In the genomic region with DNA sequence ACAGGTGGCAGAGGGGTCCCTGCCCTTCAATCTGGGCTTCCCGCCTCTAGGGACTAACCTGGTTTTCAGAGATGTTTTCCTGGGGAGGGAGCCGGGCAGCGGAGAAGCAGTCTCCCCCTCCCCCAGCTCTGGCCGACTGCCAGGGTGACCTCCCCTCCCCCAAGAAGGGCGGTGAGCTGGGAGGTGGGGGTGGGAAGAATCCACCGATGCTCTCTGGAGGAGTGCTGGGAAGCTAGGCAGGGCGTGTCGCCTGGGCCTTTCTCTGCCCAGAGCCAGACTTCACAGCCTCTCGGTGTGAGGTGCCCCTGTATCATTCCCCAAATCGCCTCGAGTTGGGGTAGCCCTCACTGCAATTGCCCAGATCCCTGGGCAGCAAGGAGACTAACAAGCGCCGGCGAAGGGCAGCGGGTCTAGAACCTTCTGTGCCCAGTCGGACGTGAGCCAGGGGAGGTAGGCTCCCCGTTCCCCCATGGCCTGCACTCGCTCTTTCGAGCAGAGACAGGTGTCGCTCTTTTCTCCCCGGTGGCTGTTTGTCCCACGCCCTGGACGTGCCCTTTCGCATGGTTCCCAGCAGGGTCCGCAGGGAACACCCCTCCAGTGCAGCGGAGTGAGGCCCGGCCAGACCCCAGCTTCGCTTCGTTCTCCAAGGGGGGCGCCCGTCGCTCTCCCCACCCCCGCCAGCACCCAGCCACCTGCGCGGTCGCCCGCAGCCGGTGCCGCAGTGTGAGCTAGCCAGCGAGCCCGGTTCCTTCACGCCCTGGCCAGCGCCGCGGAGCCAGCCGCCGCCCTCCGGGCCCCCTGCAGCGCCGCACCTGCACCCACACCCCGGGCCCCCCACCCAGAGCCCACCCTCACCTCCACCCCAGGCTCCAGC, we compare ENCODE assay signal across 8 cellular contexts. TPM values are rescaled to one million over a fixed set of nuclear protein-coding genes. Genes with fewer than 3 reads are reported as not detected.
DNase-seq lines count a peak whose midpoint lies in the region; ATAC-seq and TF ChIP-seq lines count a peak whose summit lies in the region.

No MANE protein-coding gene starts in this region.

- no peak overlapping the region for H3K27ac ChIP-seq in psoas muscle

- no peaks in the 10 kb centered on the region for H3K36me3 ChIP-seq in psoas muscle (ENCODE audit: insufficient read depth in 1 of 2, low read depth in 1 of 2)

- intact Hi-C loops in cardiac septum (cut with DNase I): loop anchor here (2.0 to 10.0 kb wide), 2 partner anchors 66 to 230 kb away; a partner anchor contains a TSS
- intact Hi-C loops in psoas muscle (cut with DNase I): no loop called here

- H3K9me3 ChIP-seq in psoas muscle: no peaks in the 10 kb centered on the region

- 14 to 20% (median 15%) methylated on average over 35 to 51 of the region's 52 CpGs for WGBS in psoas muscle, 3 donors

- TF ChIP-seq CTCF in GM10266 (IDR thresholded peaks at IDR 0.05; ENCODE audit: control insufficient read depth, insufficient read depth, low read depth, missing control alignments) (no peak), psoas muscle (IDR thresholded peaks at IDR 0.05) (no peak)

- ATAC-seq in psoas muscle: peak; percentile 28 to 53 (median 36)
- ATAC-seq in HG03280 (IDR thresholded peaks at IDR 0.05; ENCODE audit: unreplicated experiment): no peak
- ATAC-seq in HG02763 (IDR thresholded peaks at IDR 0.05; ENCODE audit: unreplicated experiment): no peak

- peak overlapping the region; percentile 77 for H3K4me3 ChIP-seq in psoas muscle

- no peaks in the 10 kb centered on the region for H3K4me1 ChIP-seq in psoas muscle

- DNase-seq in GM10266 (ENCODE audit: extremely low spot score): peak; percentile 41
- peak; percentile 42 for DNase-seq in SK-N-DZ (ENCODE audit: low spot score)
- peak; percentile 76 for DNase-seq in cardiac septum (ENCODE audit: low spot score)
- DNase-seq in psoas muscle: no peak
- DNase-seq in NCI-H1436 treated with DMSO at 0.1 percent for 48 hours (lab: John Stamatoyannopoulos, UW): no peak
- DNase-seq in HT-29 (ENCODE audit: low spot score): no peak

- peaks cover 0 to 38% (median 0%) of the 10 kb centered on the region in 3 donors for H3K27me3 ChIP-seq in psoas muscle (ENCODE audit: insufficient read depth in 3 of 3, low read length in 2 of 3)

RNA-seq across cellular contexts. Expression of a gene that starts 1.1 kb away (rescaled TPM):
- 11.6 and 13.3 TPM in 2 replicates for polyA plus RNA-seq in SK-N-DZ (2014; cell fraction: cytosol; rRNA removed)
- polyA plus RNA-seq in SK-N-DZ (2014; cell fraction: nucleus; rRNA removed): 18.2 and 19.8 TPM in 2 replicates
- total RNA-seq in cardiac septum (42.4 TPM), psoas muscle (1 to 10 TPM; 2.0 to 3.8 (median 3.4) TPM)
- 1 to 10 TPM in 1 of 3 donors, under 1 TPM in 2; 0.93 to 1.3 (median 0.94) TPM for polyA plus RNA-seq in psoas muscle
- total RNA-seq in HT-29 (2014; rRNA removed; shearing (Covaris generic)): not detected in 2 replicates

Comparison
In these comparisons a context has a peak if more than half of its experiments do, and no peak if none do; other contexts are left out.
1. DNase-seq: peak in GM10266 (single experiment), SK-N-DZ (single experiment) and cardiac septum (single experiment); none in psoas muscle (0 of 2), NCI-H1436 treated with DMSO at 0.1 percent for 48 hours (single experiment) and HT-29 (single experiment).
2. ATAC-seq: peak in psoas muscle (4 of 4); none in HG03280 (single experiment) and HG02763 (single experiment).